ENCODE assay signal across 1 cellular context in the genomic region with DNA sequence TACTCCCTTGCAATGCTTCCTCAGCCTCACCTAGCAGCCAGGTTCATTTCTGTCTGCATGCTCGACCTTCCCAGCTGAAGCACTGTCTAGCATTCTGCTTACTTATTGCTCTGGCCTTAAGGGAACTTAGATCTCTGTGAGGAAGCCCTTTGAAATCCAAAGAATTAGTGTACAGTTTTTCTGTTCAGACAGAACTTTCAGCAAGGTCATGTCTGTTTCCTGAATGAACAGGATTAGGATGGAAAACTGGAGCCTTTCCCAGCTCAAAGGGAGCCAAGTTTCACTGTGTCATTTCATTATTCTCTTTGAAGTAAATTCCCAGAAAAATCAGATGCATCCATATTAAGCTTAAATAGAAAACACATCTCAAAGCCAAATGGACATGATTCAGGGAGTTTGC.
TF ChIP-seq lines count a peak whose summit lies in the region.

No MANE protein-coding gene starts in this region.

TF ChIP-seq in K562, 482 proteins besides CTCF, POLR2A, EP300 and RAD21 (continued from another document):
- TF ChIP-seq, protein P1, sequence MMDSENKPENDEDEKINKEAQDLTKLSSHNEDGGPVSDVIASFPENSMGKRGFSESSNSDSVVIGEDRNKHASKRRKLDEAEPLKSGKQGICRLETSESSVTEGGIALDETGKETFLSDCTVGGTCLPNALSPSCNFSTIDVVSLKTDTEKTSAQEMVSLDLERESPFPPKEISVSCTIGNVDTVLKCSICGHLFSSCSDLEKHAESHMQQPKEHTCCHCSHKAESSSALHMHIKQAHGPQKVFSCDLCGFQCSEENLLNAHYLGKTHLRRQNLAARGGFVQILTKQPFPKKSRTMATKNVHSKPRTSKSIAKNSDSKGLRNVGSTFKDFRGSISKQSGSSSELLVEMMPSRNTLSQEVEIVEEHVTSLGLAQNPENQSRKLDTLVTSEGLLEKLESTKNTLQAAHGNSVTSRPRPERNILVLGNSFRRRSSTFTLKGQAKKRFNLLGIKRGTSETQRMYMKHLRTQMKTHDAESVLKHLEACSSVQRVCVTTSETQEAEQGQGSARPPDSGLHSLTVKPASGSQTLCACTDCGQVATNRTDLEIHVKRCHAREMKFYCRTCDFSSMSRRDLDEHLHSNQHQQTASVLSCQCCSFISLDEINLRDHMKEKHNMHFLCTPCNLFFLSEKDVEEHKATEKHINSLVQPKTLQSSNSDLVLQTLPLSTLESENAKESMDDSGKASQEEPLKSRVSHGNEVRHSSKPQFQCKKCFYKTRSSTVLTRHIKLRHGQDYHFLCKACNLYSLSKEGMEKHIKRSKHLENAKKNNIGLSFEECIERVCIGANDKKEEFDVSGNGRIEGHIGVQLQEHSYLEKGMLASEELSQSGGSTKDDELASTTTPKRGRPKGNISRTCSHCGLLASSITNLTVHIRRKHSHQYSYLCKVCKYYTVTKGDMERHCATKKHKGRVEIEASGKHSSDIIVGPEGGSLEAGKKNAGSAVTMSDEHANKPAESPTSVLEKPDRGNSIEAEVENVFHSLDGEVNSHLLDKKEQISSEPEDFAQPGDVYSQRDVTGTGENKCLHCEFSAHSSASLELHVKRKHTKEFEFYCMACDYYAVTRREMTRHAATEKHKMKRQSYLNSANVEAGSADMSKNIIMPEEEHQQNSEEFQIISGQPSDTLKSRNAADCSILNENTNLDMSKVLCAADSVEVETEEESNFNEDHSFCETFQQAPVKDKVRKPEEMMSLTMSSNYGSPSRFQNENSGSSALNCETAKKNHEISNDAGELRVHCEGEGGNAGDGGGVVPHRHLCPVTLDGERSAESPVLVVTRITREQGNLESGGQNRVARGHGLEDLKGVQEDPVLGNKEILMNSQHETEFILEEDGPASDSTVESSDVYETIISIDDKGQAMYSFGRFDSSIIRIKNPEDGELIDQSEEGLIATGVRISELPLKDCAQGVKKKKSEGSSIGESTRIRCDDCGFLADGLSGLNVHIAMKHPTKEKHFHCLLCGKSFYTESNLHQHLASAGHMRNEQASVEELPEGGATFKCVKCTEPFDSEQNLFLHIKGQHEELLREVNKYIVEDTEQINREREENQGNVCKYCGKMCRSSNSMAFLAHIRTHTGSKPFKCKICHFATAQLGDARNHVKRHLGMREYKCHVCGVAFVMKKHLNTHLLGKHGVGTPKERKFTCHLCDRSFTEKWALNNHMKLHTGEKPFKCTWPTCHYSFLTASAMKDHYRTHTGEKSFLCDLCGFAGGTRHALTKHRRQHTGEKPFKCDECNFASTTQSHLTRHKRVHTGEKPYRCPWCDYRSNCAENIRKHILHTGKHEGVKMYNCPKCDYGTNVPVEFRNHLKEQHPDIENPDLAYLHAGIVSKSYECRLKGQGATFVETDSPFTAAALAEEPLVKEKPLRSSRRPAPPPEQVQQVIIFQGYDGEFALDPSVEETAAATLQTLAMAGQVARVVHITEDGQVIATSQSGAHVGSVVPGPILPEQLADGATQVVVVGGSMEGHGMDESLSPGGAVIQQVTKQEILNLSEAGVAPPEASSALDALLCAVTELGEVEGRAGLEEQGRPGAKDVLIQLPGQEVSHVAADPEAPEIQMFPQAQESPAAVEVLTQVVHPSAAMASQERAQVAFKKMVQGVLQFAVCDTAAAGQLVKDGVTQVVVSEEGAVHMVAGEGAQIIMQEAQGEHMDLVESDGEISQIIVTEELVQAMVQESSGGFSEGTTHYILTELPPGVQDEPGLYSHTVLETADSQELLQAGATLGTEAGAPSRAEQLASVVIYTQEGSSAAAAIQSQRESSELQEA (IDR thresholded peaks at IDR 0.05; ENCODE audit: low read depth) = no peak
- TF ChIP-seq CBX1 (IDR thresholded peaks at IDR 0.05; ENCODE audit: low read depth) (no peak), FOXA3 (CRISPR knock-in tag; conservative IDR thresholded peaks at IDR 0.05 in 1 of 2, IDR thresholded peaks at IDR 0.05 in 1 of 2) (no peak), SAFB2 (IDR thresholded peaks at IDR 0.05; ENCODE audit: borderline replicate concordance, low read depth, low read length, severe bottlenecking) (no peak), RCOR1 (IDR thresholded peaks at IDR 0.05; ENCODE audit: borderline replicate concordance in 1 of 2, low read depth in 2 of 2, low read length in 2 of 2) (no peak), RAD51 (IDR thresholded peaks at IDR 0.05; ENCODE audit: borderline replicate concordance, low read depth) (no peak)
- TF ChIP-seq, protein P2, sequence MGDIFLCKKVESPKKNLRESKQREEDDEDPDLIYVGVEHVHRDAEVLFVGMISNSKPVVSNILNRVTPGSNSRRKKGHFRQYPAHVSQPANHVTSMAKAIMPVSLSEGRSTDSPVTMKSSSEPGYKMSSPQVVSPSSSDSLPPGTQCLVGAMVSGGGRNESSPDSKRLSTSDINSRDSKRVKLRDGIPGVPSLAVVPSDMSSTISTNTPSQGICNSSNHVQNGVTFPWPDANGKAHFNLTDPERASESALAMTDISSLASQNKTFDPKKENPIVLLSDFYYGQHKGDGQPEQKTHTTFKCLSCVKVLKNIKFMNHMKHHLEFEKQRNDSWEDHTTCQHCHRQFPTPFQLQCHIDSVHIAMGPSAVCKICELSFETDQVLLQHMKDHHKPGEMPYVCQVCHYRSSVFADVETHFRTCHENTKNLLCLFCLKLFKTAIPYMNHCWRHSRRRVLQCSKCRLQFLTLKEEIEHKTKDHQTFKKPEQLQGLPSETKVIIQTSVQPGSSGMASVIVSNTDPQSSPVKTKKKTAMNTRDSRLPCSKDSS (IDR thresholded peaks at IDR 0.05; ENCODE audit: low read depth, partially characterized antibody) = no peak
